In genomic region chr5:133993152-133993548, GRCh38 we compare ENCODE assay signal across 12 cellular contexts. TPM values are rescaled to one million over a fixed set of nuclear protein-coding genes. Genes with fewer than 3 reads are reported as not detected.
DNase-seq lines count a peak whose midpoint lies in the region; ATAC-seq and TF ChIP-seq lines count a peak whose summit lies in the region.
"Had no signal": no experiment of that assay in that cellular context is flagged by ENCODE, and none has a peak within 500 bp of the region (broad histone marks: within the 10 kb centered on the region; RNA-seq: fewer than 3 reads in every experiment).

No MANE protein-coding gene starts in this region.

- H3K4me2 ChIP-seq in osteoblast (ENCODE audit: insufficient read depth, low read length) (peak overlapping the region; percentile 23), mesenchymal stem cell (ENCODE audit: low read length, poor library complexity, severe bottlenecking) (no peak overlapping the region)

- POLR2A ChIA-PET in CD8-positive, alpha-beta memory T cell (lab: Charles Lee): interaction anchor here (0.5 kb wide), 1 partner anchor 30 kb away, joined by 4 read pairs; no protein-coding TSS in a partner anchor

- no peaks in the 10 kb centered on the region for H3K27me3 ChIP-seq in CD8-positive, alpha-beta memory T cell (ENCODE audit: insufficient read depth, low read length, poor library complexity, severe bottlenecking)
- H3K27me3 ChIP-seq in osteoblast (ENCODE audit: insufficient read depth, low read length) (no peaks in the 10 kb centered on the region), mesenchymal stem cell (ENCODE audit: control insufficient read depth in 1 of 2, insufficient read depth in 1 of 2, low read length in 2 of 2) (no peaks in the 10 kb centered on the region)

- no peak overlapping the region for H4K8ac ChIP-seq in mesenchymal stem cell (ENCODE audit: low read length)

- H3K4me1 ChIP-seq in CD8-positive, alpha-beta memory T cell (ENCODE audit: insufficient read depth, low read length): peaks cover 8% of the 10 kb centered on the region
- H3K4me1 ChIP-seq in osteoblast (ENCODE audit: insufficient read depth, low read length) (peaks cover 38% of the 10 kb centered on the region), mesenchymal stem cell (ENCODE audit: control insufficient read depth, insufficient read depth, low read depth, low read length) (peaks cover 23% of the 10 kb centered on the region)

- CTCF ChIA-PET in CD8-positive, alpha-beta memory T cell (lab: Charles Lee): interaction anchor here (0.6 to 1.7 kb wide), 4 partner anchors 11 to 47 kb away, joined by 3 to 6 read pairs (median 4); no protein-coding TSS in a partner anchor

- no peak overlapping the region for H3K4ac ChIP-seq in mesenchymal stem cell (ENCODE audit: low read depth in 1 of 2, low read length in 2 of 2)

- H4K20me1 ChIP-seq in osteoblast (ENCODE audit: insufficient read depth, low read length): peaks cover 75% of the 10 kb centered on the region

- H3K4me3 ChIP-seq in CD8-positive, alpha-beta memory T cell (ENCODE audit: low read length): no peak overlapping the region
- H3K4me3 ChIP-seq in osteoblast (ENCODE audit: insufficient read depth, low read length) (no peak overlapping the region), mesenchymal stem cell (ENCODE audit: insufficient read depth in 1 of 2, low read depth in 1 of 2, low read length in 2 of 2) (no peak overlapping the region)
- H3K4me3 ChIP-seq: mucosa of descending colon had no signal

- no peak overlapping the region for H4K91ac ChIP-seq in mesenchymal stem cell (ENCODE audit: low read length)

- no peak overlapping the region for H2BK15ac ChIP-seq in mesenchymal stem cell (ENCODE audit: low read depth, poor library complexity, severe bottlenecking)

- TF ChIP-seq CTCF in osteoblast (IDR thresholded peaks at IDR 0.05; ENCODE audit: extremely low read depth, low read depth, low read length): no peak

- H3K4me1 Mint-ChIP-seq in CD8-positive, alpha-beta memory T cell: peaks cover 41 to 50% (median 45%) of the 10 kb centered on the region in 3 donors

- H3K27me3 Mint-ChIP-seq in CD8-positive, alpha-beta memory T cell: no peaks in the 10 kb centered on the region

- H3K14ac ChIP-seq in mesenchymal stem cell (ENCODE audit: low read length in 2 of 2): no peak overlapping the region

- H3K27ac Mint-ChIP-seq in CD8-positive, alpha-beta memory T cell: peak overlapping the region in 6 of 8 donors; percentile 15 to 79 (median 56)

- peaks cover 11% of the 10 kb centered on the region for H3K79me1 ChIP-seq in mesenchymal stem cell (replicated peaks; ENCODE audit: low read length, poor library complexity, severe bottlenecking)

- no peaks in the 10 kb centered on the region for H3K9me3 ChIP-seq in CD8-positive, alpha-beta memory T cell (ENCODE audit: low read length)
- H3K9me3 ChIP-seq in osteoblast (ENCODE audit: low read depth, low read length) (no peaks in the 10 kb centered on the region), mesenchymal stem cell (ENCODE audit: control insufficient read depth, low read length) (no peaks in the 10 kb centered on the region)
- H3K9me3 ChIP-seq: mucosa of descending colon had no signal

- WGBS in mesenchymal stem cell: 98% methylated on average over 1 of the region's 1 CpG

- H3K4me3 Mint-ChIP-seq in CD8-positive, alpha-beta memory T cell: no peak overlapping the region

- no peak overlapping the region for H3K18ac ChIP-seq in mesenchymal stem cell (ENCODE audit: low read depth in 1 of 2, low read length in 2 of 2)

- no peak overlapping the region for H3K9ac ChIP-seq in mesenchymal stem cell (ENCODE audit: low read length)

- no peak overlapping the region for H2BK5ac ChIP-seq in mesenchymal stem cell (ENCODE audit: low read depth, low read length, poor library complexity, severe bottlenecking)

- no peak overlapping the region for H2BK12ac ChIP-seq in mesenchymal stem cell (ENCODE audit: low read length in 2 of 2)

- no peak overlapping the region for H3K27ac ChIP-seq in CD8-positive, alpha-beta memory T cell (ENCODE audit: low read depth, low read length)
- H3K27ac ChIP-seq in caudate nucleus (ENCODE audit: low read depth, low read length) (peak overlapping the region; percentile 5), osteoblast (ENCODE audit: low read depth, low read length) (peak overlapping the region; percentile 29), mesenchymal stem cell (ENCODE audit: low read length, poor library complexity, severe bottlenecking) (no peak overlapping the region)

- H2BK120ac ChIP-seq in mesenchymal stem cell (ENCODE audit: low read depth, low read length): no peak overlapping the region

- ATAC-seq in HG03108 (IDR thresholded peaks at IDR 0.05; ENCODE audit: unreplicated experiment): no peak
- ATAC-seq: mucosa of descending colon had no signal

- H3K79me2 ChIP-seq in osteoblast (ENCODE audit: insufficient read depth, low read length): peaks cover 97% of the 10 kb centered on the region

- no peaks in the 10 kb centered on the region for H3K9me3 Mint-ChIP-seq in CD8-positive, alpha-beta memory T cell

- peaks cover 11% of the 10 kb centered on the region for H3K36me3 ChIP-seq in CD8-positive, alpha-beta memory T cell (ENCODE audit: insufficient read depth, low read length)
- peaks cover 29% of the 10 kb centered on the region for H3K36me3 ChIP-seq in osteoblast (ENCODE audit: insufficient read depth, low read length)
- peaks cover 27 to 37% of the 10 kb centered on the region in 2 experiments for H3K36me3 ChIP-seq in mesenchymal stem cell (ENCODE audit: control insufficient read depth in 1 of 2, insufficient read depth in 2 of 2, low read depth in 1 of 2, low read length in 2 of 2)

- peaks cover 5 to 33% (median 6%) of the 10 kb centered on the region in 3 donors for H3K36me3 Mint-ChIP-seq in CD8-positive, alpha-beta memory T cell

- DNase-seq in CD8-positive, alpha-beta memory T cell: no peak
- peak; percentile 84 for DNase-seq in LHCN-M2 (ENCODE audit: low read depth)
- no peak for DNase-seq in caudate nucleus (lab: John Stamatoyannopoulos, UW)
- peak; percentile 91 for DNase-seq in osteoblast (ENCODE audit: insufficient read length, low spot score, missing footprints)
- DNase-seq in mesenchymal stem cell: no peak
- DNase-seq in H4 (ENCODE audit: low spot score): no peak
- DNase-seq in cerebellar cortex (ENCODE audit: low spot score): no peak
- DNase-seq: aorta, mucosa of descending colon, NCI-H1930, SW 1271 had no signal

- H2AK5ac ChIP-seq in mesenchymal stem cell (ENCODE audit: low read length, severe bottlenecking): no peak overlapping the region

- H2AFZ ChIP-seq in osteoblast (ENCODE audit: low read length): no peak overlapping the region
- no peak overlapping the region for H2AFZ ChIP-seq in mesenchymal stem cell (ENCODE audit: low read depth, low read length)

- no peak overlapping the region for H3K23ac ChIP-seq in mesenchymal stem cell (ENCODE audit: low read length in 2 of 2)

RNA-seq across cellular contexts. Expression of gene VDAC1, which starts 11.6 kb away (rescaled TPM):
- total RNA-seq in CD8-positive, alpha-beta memory T cell: 100 to 1,000 TPM; 409 to 422 TPM
- polyA plus RNA-seq in CD8-positive, alpha-beta memory T cell: 92.8 TPM
- total RNA-seq in LHCN-M2 (2014; rRNA removed): 461 and 479 TPM in 2 replicates
- 303 TPM for polyA plus RNA-seq in LHCN-M2 (2012)
- total RNA-seq in osteoblast: 236 and 264 TPM in 2 replicates
- polyA plus RNA-seq in mesenchymal stem cell (2013, experiment 1 of 2): 183 TPM
- 184 TPM for polyA plus RNA-seq in mesenchymal stem cell (2013, experiment 2 of 2)
- 732 and 750 TPM in 2 replicates for total RNA-seq in H4 (2014; rRNA removed; shearing (Covaris generic))

RNA-seq across cellular contexts. Expression of gene C5orf15, which starts 24.7 kb away (rescaled TPM):
- total RNA-seq in CD8-positive, alpha-beta memory T cell: 10 to 100 TPM; 21.7 to 21.8 TPM
- polyA plus RNA-seq in CD8-positive, alpha-beta memory T cell: 25.4 TPM
- total RNA-seq in LHCN-M2 (2014; rRNA removed) (60.3 and 73.4 TPM in 2 replicates), osteoblast (68.4 and 77.2 TPM in 2 replicates)
- 30.4 TPM for polyA plus RNA-seq in LHCN-M2 (2012)
- polyA plus RNA-seq in mesenchymal stem cell (2013, experiment 1 of 2): 132 TPM
- polyA plus RNA-seq in mesenchymal stem cell (2013, experiment 2 of 2): 138 TPM
- 141 and 166 TPM in 2 replicates for total RNA-seq in H4 (2014; rRNA removed; shearing (Covaris generic))

Comparison
In these comparisons a context has a peak if more than half of its experiments do, and no peak if none do; other contexts are left out.
1. DNase-seq: peak in LHCN-M2 (single experiment) and osteoblast (single experiment); none in CD8-positive, alpha-beta memory T cell (0 of 5), caudate nucleus (0 of 61), mesenchymal stem cell (single experiment), H4 (single experiment) and cerebellar cortex (single experiment).
2. H3K27ac ChIP-seq: peak in caudate nucleus (single experiment) and osteoblast (single experiment); none in CD8-positive, alpha-beta memory T cell (single experiment) and mesenchymal stem cell (single experiment).